ENCODE assay signal across 27 cellular contexts in the genomic region with DNA sequence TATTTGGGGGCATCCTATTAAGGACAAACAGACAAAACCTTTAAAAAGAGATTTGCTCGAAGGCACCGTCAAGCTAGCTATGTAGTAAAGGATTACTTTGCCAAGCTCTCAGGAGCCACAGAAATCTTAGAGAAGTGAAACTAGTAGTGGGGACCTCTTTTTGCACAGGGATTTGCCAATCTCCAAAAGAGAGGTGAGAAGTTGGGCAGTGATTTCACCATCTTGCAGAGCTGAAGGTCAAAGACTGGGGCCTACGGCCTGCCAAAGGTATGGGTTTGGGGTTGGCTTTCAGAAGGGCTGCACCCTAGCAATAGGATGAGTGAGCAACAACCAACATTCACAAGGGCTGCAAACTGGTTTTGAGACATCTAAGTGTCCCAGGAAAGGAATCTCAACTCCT. TPM values are rescaled to one million over a fixed set of nuclear protein-coding genes. Genes with fewer than 3 reads are reported as not detected.
DNase-seq lines count a peak whose midpoint lies in the region; ATAC-seq and TF ChIP-seq lines count a peak whose summit lies in the region.
"Had no signal": no experiment of that assay in that cellular context is flagged by ENCODE, and none has a peak within 500 bp of the region (broad histone marks: within the 10 kb centered on the region; RNA-seq: fewer than 3 reads in every experiment).

No MANE protein-coding gene starts in this region.

- H3K4me1 Mint-ChIP-seq in Calu3 (ENCODE audit: low read depth, unreplicated experiment), result no peaks in the 10 kb centered on the region
- H3K4me1 Mint-ChIP-seq: H9 had no signal

- no peaks in the 10 kb centered on the region for H3K27me3 Mint-ChIP-seq in Calu3 (ENCODE audit: unreplicated experiment)

- H3K9me3 Mint-ChIP-seq in Calu3 (ENCODE audit: low read depth, unreplicated experiment), result peaks cover 5% of the 10 kb centered on the region

- DNase-seq in SKM-1 treated with dmso at 0.1 percent for 144 hours (lab: John Stamatoyannopoulos, UW; ENCODE audit: unreplicated experiment) (peak; percentile 49), SKM-1 (lab: John Stamatoyannopoulos, UW; ENCODE audit: unreplicated experiment) (no peak), NOMO-1 (lab: John Stamatoyannopoulos, UW; ENCODE audit: unreplicated experiment in 2 of 2) (peak; percentile 88 to 92), left lobe of liver (ENCODE audit: low spot score) (peak; percentile 24), GM13977 (ENCODE audit: low spot score) (no peak), Calu3 (no peak), lower lobe of right lung (no peak), substantia nigra (lab: John Stamatoyannopoulos, UW) (no peak)
- DNase-seq: ACHN, DMS79, GM23248, H9, HFFc6, IMR-90, NCI-H1092, NCI-H1436 treated with DMSO at 0.1 percent for 48 hours, NCI-H2029 treated with DMSO at 0.1 percent for 48 hours, NCI-H226, NCI-H510A treated with DMSO at 0.1 percent for 48 hours, NCI-H748 treated with DMSO at 0.1 percent for 48 hours, OCI-M1 had no signal

- no peak overlapping the region for H3K4me3 ChIP-seq in lower lobe of right lung
- H3K4me3 ChIP-seq: BLaER1, GM23248, SJSA1 had no signal

- H3K27me3 ChIP-seq in lower lobe of right lung (ENCODE audit: low read depth), result peaks cover 15% of the 10 kb centered on the region
- H3K27me3 ChIP-seq: BLaER1, SJSA1 had no signal

- no peaks in the 10 kb centered on the region for H3K36me3 ChIP-seq in lower lobe of right lung
- H3K36me3 ChIP-seq: BLaER1, SJSA1 had no signal

- H3K4me3 Mint-ChIP-seq in Calu3 (ENCODE audit: low read depth, unreplicated experiment), result no peak overlapping the region
- H3K4me3 Mint-ChIP-seq: H9; HFFc6; T-helper 1 cell treated with Interleukin-12 subunit alpha and Interleukin-12 subunit beta and Interleukin-4 antibody, amounts not matched to agents 30 μg/mL and 1 μg/mL, for 36 hours had no signal

- in situ Hi-C loops in GM13977 (cut with MboI; ENCODE audit: low pct_unique_long_range_greater_than_20kb, low sequenced_read_pairs, unreplicated experiment), result no loop called here

- no TSS peak for BruUV-seq in Calu3 (replicated peaks; lab: Mats Ljungman, UMichigan)

- ATAC-seq in left lobe of liver (no peak), lower lobe of right lung (no peak)
- ATAC-seq: Right ventricle myocardium inferior had no signal

- peaks cover 14% of the 10 kb centered on the region for H3K4me1 ChIP-seq in lower lobe of right lung
- H3K4me1 ChIP-seq: SJSA1 had no signal

- CTCF ChIA-PET in Calu3 (lab: Charles Lee), result no interaction called here

- intact Hi-C loops in Calu3 (cut with micrococcal nuclease; ENCODE audit: unreplicated experiment), result no loop called here
- intact Hi-C loops in lower lobe of right lung (cut with DNase I), result no loop called here

- no peaks in the 10 kb centered on the region for H3K36me3 Mint-ChIP-seq in Calu3 (ENCODE audit: insufficient read depth, unreplicated experiment)

- no peaks in the 10 kb centered on the region for H3K9me3 ChIP-seq in lower lobe of right lung
- H3K9me3 ChIP-seq: SJSA1 had no signal

- H3K27ac ChIP-seq in lower lobe of right lung, result no peak overlapping the region
- no peak overlapping the region for H3K27ac ChIP-seq in substantia nigra (ENCODE audit: low read depth, low read length, poor library complexity, severe bottlenecking)
- H3K27ac ChIP-seq: 22Rv1, BLaER1, GM23248, KMS-11, SJSA1 had no signal

- no peak for TF ChIP-seq CTCF in GM13977 (IDR thresholded peaks at IDR 0.05; ENCODE audit: extremely low read depth, insufficient read depth, missing control alignments)
- no peak for TF ChIP-seq CTCF in Calu3 (IDR thresholded peaks at IDR 0.05; ENCODE audit: unreplicated experiment)
- no peak for TF ChIP-seq CTCF in lower lobe of right lung (IDR thresholded peaks at IDR 0.05)

- no peak overlapping the region for H3K27ac Mint-ChIP-seq in Calu3 (ENCODE audit: unreplicated experiment)
- H3K27ac Mint-ChIP-seq: H9; HFFc6; T-helper 1 cell treated with Interleukin-12 subunit alpha and Interleukin-12 subunit beta and Interleukin-4 antibody, amounts not matched to agents 30 μg/mL and 1 μg/mL, for 36 hours had no signal

RNA-seq across cellular contexts. Expression of a gene that starts 1.6 kb away (rescaled TPM):
- total RNA-seq in left lobe of liver (0.93 TPM), Calu3 (2022) (not detected in 2 replicates), lower lobe of right lung (84.4 TPM)
- total RNA-seq: GM23248, H9, HFFc6, IMR-90, SJSA1 had no signal

RNA-seq across cellular contexts. Expression of a gene that starts 38.7 kb away (rescaled TPM):
- total RNA-seq in left lobe of liver, result 95.7 TPM
- not detected in 2 replicates for total RNA-seq in Calu3 (2022)
- total RNA-seq in lower lobe of right lung, result not detected
- total RNA-seq: GM23248, H9, HFFc6, IMR-90, Right ventricle myocardium inferior, SJSA1 had no signal

Comparison
In these comparisons a context has a peak if more than half of its experiments do, and no peak if none do; other contexts are left out.
1. DNase-seq: peak in SKM-1 treated with dmso at 0.1 percent for 144 hours (single experiment), NOMO-1 (2 of 2) and left lobe of liver (single experiment); none in SKM-1 (single experiment), GM13977 (single experiment), Calu3 (single experiment), lower lobe of right lung (single experiment) and substantia nigra (0 of 49).
2. RNA of a gene that starts 1.6 kb away (total RNA-seq): 84.4 TPM in lower lobe of right lung (single experiment); 0.93 TPM in left lobe of liver (single experiment) and not detected in Calu3; every median in the first group is over 10 times any median in the second.
3. RNA of a gene that starts 38.7 kb away (total RNA-seq): 95.7 TPM in left lobe of liver (single experiment); not detected in Calu3 and not detected in lower lobe of right lung (single experiment); every median in the first group is over 10 times any median in the second.